Comparison of ENCODE assay signal across 9 cellular contexts in genomic region chrX:49106930-49107329, GRCh38. TPM values are rescaled to one million over a fixed set of nuclear protein-coding genes. Genes with fewer than 3 reads are reported as not detected.
A peak's percentile ranks its signal among the peaks of the same experiment; 100 is the strongest.
DNase-seq lines count a peak whose midpoint lies in the region; ATAC-seq, FAIRE-seq and TF ChIP-seq lines count a peak whose summit lies in the region.
"Had no signal": no experiment of that assay in that cellular context is flagged by ENCODE, and none has a peak within 500 bp of the region (broad histone marks: within the 10 kb centered on the region; RNA-seq: fewer than 3 reads in every experiment).

No MANE protein-coding gene starts in this region.

- TF ChIP-seq POLR2A in IMR-90 (IDR thresholded peaks at IDR 0.05; ENCODE audit: low read depth, low read length), result no peak

- H4K91ac ChIP-seq in IMR-90 (ENCODE audit: insufficient read depth, low read depth, low read length), result no peak overlapping the region

- H3K27ac ChIP-seq in IMR-90 (ENCODE audit: insufficient read depth, low read length), result no peak overlapping the region
- no peak overlapping the region for H3K27ac ChIP-seq in kidney (ENCODE audit: low read depth in 2 of 2, low read length in 2 of 2)
- no peak overlapping the region for H3K27ac ChIP-seq in colonic mucosa
- H3K27ac ChIP-seq: SJSA1 had no signal

- no peak overlapping the region for H2BK15ac ChIP-seq in IMR-90 (ENCODE audit: low read depth, low read length)

- no peaks in the 10 kb centered on the region for H3K27me3 ChIP-seq in IMR-90 (ENCODE audit: control insufficient read depth, insufficient read depth, low read length)
- H3K27me3 ChIP-seq in colonic mucosa, result no peaks in the 10 kb centered on the region
- H3K27me3 ChIP-seq: SJSA1 had no signal

- H3K4me1 ChIP-seq in IMR-90 (ENCODE audit: control insufficient read depth, insufficient read depth, low read length) (no peaks in the 10 kb centered on the region), kidney (ENCODE audit: control insufficient read depth in 1 of 2, insufficient read depth in 1 of 2, low read depth in 1 of 2, low read length in 2 of 2) (no peaks in the 10 kb centered on the region), colonic mucosa (no peaks in the 10 kb centered on the region)
- H3K4me1 ChIP-seq: SJSA1 had no signal

- DNase-seq in EH (ENCODE audit: low read depth) (peak; percentile 55), IMR-90 (peak; percentile 52), astrocyte of the hippocampus (ENCODE audit: low read depth, low spot score) (peak; percentile 60), kidney (no peak), colonic mucosa (no peak)
- no peak for DNase-seq in stimulated activated naive CD4-positive, alpha-beta T cell (lab: John Stamatoyannopoulos, UW)

- H2AK5ac ChIP-seq in IMR-90 (ENCODE audit: low read depth, low read length), result no peak overlapping the region

- TF ChIP-seq CTCF in IMR-90 (conservative IDR thresholded peaks at IDR 0.05; ENCODE audit: low read depth, low read length) (peak; percentile 51), kidney (IDR thresholded peaks at IDR 0.05; ENCODE audit: borderline replicate concordance, extremely low read depth, insufficient read depth) (peak; percentile 57), colonic mucosa (IDR thresholded peaks at IDR 0.05) (no peak)

- H3K4me2 ChIP-seq in IMR-90 (ENCODE audit: low read depth, low read length), result no peak overlapping the region

- no peaks in the 10 kb centered on the region for H3K9me3 ChIP-seq in IMR-90 (ENCODE audit: control insufficient read depth, insufficient read depth, low read length)
- H3K9me3 ChIP-seq in kidney (ENCODE audit: control insufficient read depth in 1 of 2, low read length in 2 of 2), result no peaks in the 10 kb centered on the region
- H3K9me3 ChIP-seq in colonic mucosa, result no peaks in the 10 kb centered on the region
- H3K9me3 ChIP-seq: SJSA1 had no signal

- in situ Hi-C loops in IMR-90 (cut with MboI; ENCODE audit: low sequenced_read_pairs), result no loop called here

- no peak overlapping the region for H2BK5ac ChIP-seq in IMR-90 (ENCODE audit: low read depth, low read length, poor library complexity, severe bottlenecking)

- no peak overlapping the region for H3K18ac ChIP-seq in IMR-90 (ENCODE audit: low read depth, low read length)

- H3K79me1 ChIP-seq in IMR-90 (ENCODE audit: low read depth in 1 of 2, low read length in 2 of 2), result no peaks in the 10 kb centered on the region

- CTCF ChIA-PET in IMR-90 (lab: Yijun Ruan, JAX), result no interaction called here

- dilution Hi-C loops in IMR-90 (cut with HindIII; ENCODE audit: low sequenced_read_pairs, unreplicated experiment), result no loop called here

- H4K20me1 ChIP-seq in IMR-90 (ENCODE audit: insufficient read depth, low read length), result no peaks in the 10 kb centered on the region

- intact Hi-C loops in IMR-90 (cut with micrococcal nuclease) (no loop called here), kidney (cut with DNase I) (no loop called here), colonic mucosa (cut with DNase I) (no loop called here)

- no peak overlapping the region for H2BK20ac ChIP-seq in IMR-90 (ENCODE audit: low read depth, low read length)

- no peak overlapping the region for H3K9ac ChIP-seq in IMR-90 (ENCODE audit: low read depth, low read length)
- no peak overlapping the region for H3K9ac ChIP-seq in kidney (ENCODE audit: low read length in 2 of 2)
- no peak overlapping the region for H3K9ac ChIP-seq in colonic mucosa (ENCODE audit: low read depth in 2 of 2, low read length in 2 of 2)

- H3K23ac ChIP-seq in IMR-90 (ENCODE audit: low read depth, low read length), result no peak overlapping the region

- H4K8ac ChIP-seq in IMR-90 (ENCODE audit: low read depth in 2 of 2, low read length in 2 of 2), result no peak overlapping the region

- no peaks in the 10 kb centered on the region for H3K9me1 ChIP-seq in IMR-90 (ENCODE audit: insufficient read depth, low read length)

- POLR2A ChIA-PET in IMR-90 (lab: Charles Lee; ENCODE audit: unreplicated experiment), result no interaction called here

- no peak overlapping the region for H2AK9ac ChIP-seq in IMR-90 (replicated peaks; ENCODE audit: low read depth, low read length, poor library complexity)

- WGBS in IMR-90 (ENCODE audit: extremely low coverage in 2 of 2, insufficient read length in 1 of 2), 2 experiments, result no CpG with 5 or more reads among the region's 7 CpGs

- FAIRE-seq in kidney (lab: Jason Lieb, UNC), result no peak

- no peaks in the 10 kb centered on the region; the same call in 1 of the 2 replicates for H3K36me3 ChIP-seq in IMR-90 (ENCODE audit: control insufficient read depth, insufficient read depth, low read length)
- H3K36me3 ChIP-seq in kidney (ENCODE audit: control insufficient read depth in 1 of 2, insufficient read depth in 2 of 2, low read length in 2 of 2), result peaks cover 0 to 3% of the 10 kb centered on the region in 2 donors
- H3K36me3 ChIP-seq in colonic mucosa, result no peaks in the 10 kb centered on the region
- H3K36me3 ChIP-seq: SJSA1 had no signal

- no peak overlapping the region for H2BK120ac ChIP-seq in IMR-90 (ENCODE audit: low read depth, low read length)

- no peak overlapping the region for H2AFZ ChIP-seq in IMR-90 (replicated peaks; ENCODE audit: low read length, poor library complexity)

- H3K4ac ChIP-seq in IMR-90 (ENCODE audit: low read depth, low read length), result no peak overlapping the region

- no peak overlapping the region for H3K56ac ChIP-seq in IMR-90 (ENCODE audit: extremely low read depth, insufficient read depth, low read length)

- ATAC-seq in IMR-90 (ENCODE audit: low read depth) (peak; percentile 96), HG03196 (IDR thresholded peaks at IDR 0.05; ENCODE audit: unreplicated experiment) (no peak), HG02610 (IDR thresholded peaks at IDR 0.05; ENCODE audit: unreplicated experiment) (no peak)

- H3K14ac ChIP-seq in IMR-90 (replicated peaks; ENCODE audit: low read depth, low read length), result no peak overlapping the region

- BruUV-seq in IMR-90 (replicated peaks; lab: Mats Ljungman, UMichigan), result no TSS peak

- no peak overlapping the region for H4K5ac ChIP-seq in IMR-90 (ENCODE audit: low read depth, low read length)

- peak; percentile 45 for TF ChIP-seq RAD21 in IMR-90 (IDR thresholded peaks at IDR 0.05; ENCODE audit: low read length)

- H3K4me3 ChIP-seq in IMR-90 (ENCODE audit: insufficient read depth, low read depth, low read length), result no peak overlapping the region
- H3K4me3 ChIP-seq in kidney (ENCODE audit: low read length in 2 of 2), result no peak overlapping the region
- no peak overlapping the region for H3K4me3 ChIP-seq in colonic mucosa
- H3K4me3 ChIP-seq: SJSA1 had no signal

TF ChIP-seq in IMR-90, 13 proteins besides CTCF, POLR2A, EP300 and RAD21:
- TF ChIP-seq MAFK (IDR thresholded peaks at IDR 0.05; ENCODE audit: low read depth, low read length) (no peak), RCOR1 (IDR thresholded peaks at IDR 0.05; ENCODE audit: insufficient replicate concordance, low read length) (no peak), RFX5 (IDR thresholded peaks at IDR 0.05; ENCODE audit: low read depth, low read length) (no peak), BHLHE40 (IDR thresholded peaks at IDR 0.05; ENCODE audit: low read depth, low read length) (no peak), MXI1 (IDR thresholded peaks at IDR 0.05; ENCODE audit: borderline replicate concordance, low read depth, low read length) (0 out of 2 replicates have a peak, but pooled peaks have one; percentile 37), CEBPB (IDR thresholded peaks at IDR 0.05; ENCODE audit: low read depth, low read length) (no peak), SMC3 (IDR thresholded peaks at IDR 0.05; ENCODE audit: low read depth, low read length) (peak; percentile 37; the same call in 1 of the 2 replicates)

RNA-seq across cellular contexts. Expression of gene GPKOW, which starts 16.6 kb away (rescaled TPM):
- total RNA-seq in IMR-90 (2012; rRNA removed) (17.5 and 19.7 TPM in 2 replicates), kidney (20.4 TPM), colonic mucosa (10 to 100 TPM; 25.0 to 27.6 TPM)
- polyA plus RNA-seq in IMR-90 (2012; rRNA removed) (23.7 and 25.7 TPM in 2 replicates), kidney (ENCODE audit: insufficient read depth, low read depth, low replicate concordance) (21.4 TPM)
- 21.9 and 22.0 TPM in 2 replicates for polyA plus RNA-seq in IMR-90 (2012; cell fraction: cytosol; rRNA removed)
- polyA plus RNA-seq in IMR-90 (2012; cell fraction: nucleus; rRNA removed; ENCODE audit: low replicate concordance), result 10.7 and 12.6 TPM in 2 replicates

RNA-seq across cellular contexts. Expression of gene WDR45, which starts 27.2 kb away (rescaled TPM):
- total RNA-seq in IMR-90 (2012; rRNA removed), result 25.3 and 40.7 TPM in 2 replicates
- polyA plus RNA-seq in IMR-90 (2012; rRNA removed), result 67.4 and 71.5 TPM in 2 replicates
- polyA plus RNA-seq in IMR-90 (2012; cell fraction: cytosol; rRNA removed), result 67.3 and 74.2 TPM in 2 replicates
- 333 and 355 TPM in 2 replicates for polyA plus RNA-seq in IMR-90 (2012; cell fraction: nucleus; rRNA removed; ENCODE audit: low replicate concordance)
- total RNA-seq in kidney, result 67.4 TPM
- 72.4 TPM for polyA plus RNA-seq in kidney (ENCODE audit: insufficient read depth, low read depth, low replicate concordance)
- total RNA-seq in colonic mucosa, result 10 to 100 TPM; 40.6 to 46.9 TPM

RNA-seq across cellular contexts. Expression of gene PRAF2, which starts 33.1 kb away (rescaled TPM):
- total RNA-seq in IMR-90 (2012; rRNA removed), result 3.8 and 5.0 TPM in 2 replicates
- 65.5 and 71.1 TPM in 2 replicates for polyA plus RNA-seq in IMR-90 (2012; rRNA removed)
- 78.8 and 141 TPM in 2 replicates for polyA plus RNA-seq in IMR-90 (2012; cell fraction: cytosol; rRNA removed)
- 28.6 and 59.4 TPM in 2 replicates for polyA plus RNA-seq in IMR-90 (2012; cell fraction: nucleus; rRNA removed; ENCODE audit: low replicate concordance)
- total RNA-seq in kidney, result 24.0 TPM
- polyA plus RNA-seq in kidney (ENCODE audit: insufficient read depth, low read depth, low replicate concordance), result 47.9 TPM
- 1 to 10 TPM; 7.0 to 9.9 TPM for total RNA-seq in colonic mucosa

RNA-seq across cellular contexts. Expression of gene CCDC120, which starts 48.1 kb away (rescaled TPM):
- under 0.01 and 0.18 TPM in 2 replicates for total RNA-seq in IMR-90 (2012; rRNA removed)
- 2.0 and 2.2 TPM in 2 replicates for polyA plus RNA-seq in IMR-90 (2012; rRNA removed)
- 1.4 and 1.8 TPM in 2 replicates for polyA plus RNA-seq in IMR-90 (2012; cell fraction: cytosol; rRNA removed)
- polyA plus RNA-seq in IMR-90 (2012; cell fraction: nucleus; rRNA removed; ENCODE audit: low replicate concordance), result 8.4 and 10.5 TPM in 2 replicates
- 13.7 TPM for total RNA-seq in kidney
- 5.2 TPM for polyA plus RNA-seq in kidney (ENCODE audit: insufficient read depth, low read depth, low replicate concordance)
- 10 to 100 TPM; 11.3 to 11.8 TPM for total RNA-seq in colonic mucosa

RNA-seq across cellular contexts. Expression of gene MAGIX, which starts 55.6 kb away (rescaled TPM):
- total RNA-seq in IMR-90 (2012; rRNA removed) (0.56 and 0.72 TPM in 2 replicates), kidney (11.6 TPM), colonic mucosa (10 to 100 TPM in 1 of 2 donors, 1 to 10 TPM in 1; 4.3 to 14.7 TPM)
- polyA plus RNA-seq in IMR-90 (2012; rRNA removed) (1.0 and 1.1 TPM in 2 replicates), kidney (ENCODE audit: insufficient read depth, low read depth, low replicate concordance) (34.0 TPM)
- polyA plus RNA-seq in IMR-90 (2012; cell fraction: cytosol; rRNA removed), result 0.68 and 1.5 TPM in 2 replicates
- polyA plus RNA-seq in IMR-90 (2012; cell fraction: nucleus; rRNA removed; ENCODE audit: low replicate concordance), result 1.5 and 2.2 TPM in 2 replicates

Comparison
In these comparisons a context has a peak if more than half of its experiments do, and no peak if none do; other contexts are left out.
1. DNase-seq: peak in EH (single experiment), IMR-90 (single experiment) and astrocyte of the hippocampus (single experiment); none in kidney (single experiment), stimulated activated naive CD4-positive, alpha-beta T cell (0 of 6) and colonic mucosa (single experiment).